ENCODE assay signal across 8 cellular contexts in the genomic region with DNA sequence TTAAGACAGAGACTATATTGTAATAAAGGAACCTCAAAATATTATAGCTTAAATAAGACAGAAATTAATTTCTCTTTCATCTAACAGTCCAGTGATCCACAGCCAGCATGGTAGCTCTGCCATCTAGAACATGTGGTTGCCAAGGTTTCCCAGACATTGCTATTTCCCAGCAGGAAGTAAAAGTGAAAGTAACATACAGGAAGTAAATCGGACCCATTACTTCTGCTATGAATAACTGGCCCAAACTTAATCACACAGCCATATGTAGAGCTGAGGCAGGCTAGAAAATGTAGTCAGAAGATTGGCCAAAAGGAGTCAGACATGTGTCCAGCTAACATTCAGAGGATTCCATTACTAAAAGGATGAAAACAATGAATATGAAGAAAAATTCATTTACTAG.
A peak's percentile ranks its signal among the peaks of the same experiment; 100 is the strongest.
DNase-seq lines count a peak whose midpoint lies in the region; ATAC-seq and TF ChIP-seq lines count a peak whose summit lies in the region.

No MANE protein-coding gene starts in this region.

- intact Hi-C loops in dorsolateral prefrontal cortex (cut with DNase I) (no loop called here), adrenal gland (cut with DNase I) (no loop called here)

- DNase-seq in BE2C (no peak), NCI-H2029 treated with DMSO at 0.1 percent for 48 hours (lab: John Stamatoyannopoulos, UW) (peak; percentile 73), dorsolateral prefrontal cortex (no peak), HAP-1 (ENCODE audit: low spot score in 2 of 2) (no peak), adrenal gland (no peak)
- no peak for DNase-seq in stimulated activated CD4-positive, alpha-beta T cell treated with anti-CD3 and anti-CD28 coated beads, Interleukin-1b, Interleukin-23, amount 100 ng/mL, for 48 hours
- DNase-seq in central memory CD4-positive, alpha-beta T cell = no peak

- H3K4me1 ChIP-seq in BE2C = no peaks in the 10 kb centered on the region; the same call in 1 of the 2 replicates
- H3K4me1 ChIP-seq in HAP-1 = no peaks in the 10 kb centered on the region
- no peaks in the 10 kb centered on the region for H3K4me1 ChIP-seq in adrenal gland (replicated peaks in 1 of 2)

- in situ Hi-C loops in HAP-1 (cut with MboI; ENCODE audit: low sequenced_read_pairs) = no loop called here

- H3K27me3 ChIP-seq in BE2C (no peaks in the 10 kb centered on the region), dorsolateral prefrontal cortex (no peaks in the 10 kb centered on the region), HAP-1 (ENCODE audit: low read depth) (peaks cover 3% of the 10 kb centered on the region), adrenal gland (peaks cover 2% of the 10 kb centered on the region)

- H3K4me3 ChIP-seq in BE2C (ENCODE audit: low read depth, low read length) (peak overlapping the region; percentile 49), dorsolateral prefrontal cortex (peak overlapping the region in 52 of 59 donors; percentile 1 to 53 (median 34)), HAP-1 (no peak overlapping the region), adrenal gland (peak overlapping the region in 1 of 4 donors; percentile 23)

- TF ChIP-seq CTCF in BE2C (IDR thresholded peaks at IDR 0.05; ENCODE audit: low read depth, low read length) (no peak), dorsolateral prefrontal cortex (IDR thresholded peaks at IDR 0.05 in 54 of 56, conservative IDR thresholded peaks at IDR 0.05 in 2 of 56; ENCODE audit: low read depth in 1 of 56, partially characterized antibody in 56 of 56) (no peak), adrenal gland (IDR thresholded peaks at IDR 0.05) (no peak)

- H3K36me3 ChIP-seq in BE2C = no peaks in the 10 kb centered on the region
- H3K36me3 ChIP-seq in HAP-1 (replicated peaks) = no peaks in the 10 kb centered on the region
- no peaks in the 10 kb centered on the region for H3K36me3 ChIP-seq in adrenal gland (replicated peaks in 1 of 2)

- WGBS in adrenal gland, 4 donors = 10 to 28% (median 17%) methylated on average over 1 of the region's 1 CpG

- no peaks in the 10 kb centered on the region for H3K9me3 ChIP-seq in BE2C
- no peaks in the 10 kb centered on the region for H3K9me3 ChIP-seq in HAP-1
- no peaks in the 10 kb centered on the region for H3K9me3 ChIP-seq in adrenal gland (replicated peaks in 1 of 3)

- H3K27ac ChIP-seq in dorsolateral prefrontal cortex = no peak overlapping the region
- H3K27ac ChIP-seq in adrenal gland = no peak overlapping the region

- peak; percentile 44 for ATAC-seq in GM19468 (IDR thresholded peaks at IDR 0.05; ENCODE audit: extremely low read depth, unreplicated experiment)

- no peak for TF ChIP-seq POLR2A in adrenal gland (IDR thresholded peaks at IDR 0.05)
